In genomic region chr17:13874817-13875216, GRCh38 we compare ENCODE assay signal across 31 cellular contexts.
"Had no signal": no experiment of that assay in that cellular context is flagged by ENCODE, and none has a peak within 500 bp of the region (broad histone marks: within the 10 kb centered on the region; RNA-seq: fewer than 3 reads in every experiment).

No MANE protein-coding gene starts in this region.

- H3K27ac ChIP-seq: adrenal gland, PC-9, RWPE1 had no signal

- ATAC-seq: activated CD4-positive, alpha-beta T cell treated with anti-CD3 and anti-CD28 coated beads for 36 hours; activated CD4-positive, CD25-positive, alpha-beta regulatory T cell treated with anti-CD3 and anti-CD28 coated beads, Interleukin-2, amount 50 U/mL, for 24 hours; activated CD8-positive, alpha-beta T cell treated with anti-CD3 and anti-CD28 coated beads, Interleukin-2, amount 10 ng/mL, durations not matched to agents 7 days and 5 days; activated naive CD4-positive, alpha-beta T cell treated with anti-CD3 and anti-CD28 coated beads, Interleukin-2, amount 50 U/mL, for 72 hours; activated T-cell treated with anti-CD3 and anti-CD28 coated beads, Interleukin-2, amount 50 U/mL, for 4 hours; K562; Right ventricle myocardium inferior; SK-N-SH treated with all-trans-retinoic acid at 6 μM for 48 hours; WTC11 had no signal

- H3K4me2 ChIP-seq: PC-9 had no signal

- H3K9me3 ChIP-seq: adrenal gland, MG63 had no signal

- H3K36me3 ChIP-seq: adrenal gland, MG63 had no signal

- H3K4me3 ChIP-seq: adrenal gland, K562, MG63, PC-9 had no signal

- H3K4me1 ChIP-seq: adrenal gland had no signal

- H3K27me3 ChIP-seq: adrenal gland, MG63 had no signal

- DNase-seq: activated CD4-positive, alpha-beta T cell treated with anti-CD3 and anti-CD28 coated beads for 36 hours; activated CD4-positive, alpha-beta T cell treated with anti-CD3 and anti-CD28 coated beads, Interleukin-2, amount 10 ng/mL, durations not matched to agents 7 days and 5 days; activated CD4-positive, alpha-beta T cell treated with anti-CD3 and anti-CD28 coated beads, Interleukin-2, amount 50 U/mL, for 48 hours; activated CD8-positive, alpha-beta memory T cell treated with anti-CD3 and anti-CD28 coated beads, Interleukin-2, amount 50 U/mL, for 4 hours; activated CD8-positive, alpha-beta T cell treated with anti-CD3 and anti-CD28 coated beads, Interleukin-2, amount 10 ng/mL, durations not matched to agents 7 days and 5 days; activated gamma-delta T cell treated with Interleukin-2 at 50 U/mL for 16 hours; activated naive CD4-positive, alpha-beta T cell treated with anti-CD3 and anti-CD28 coated beads for 36 hours; activated T-cell treated with anti-CD3 and anti-CD28 coated beads for 4 hours; activated T-cell treated with anti-CD3 and anti-CD28 coated beads, Interleukin-2, amount 50 U/mL, for 4 hours; adrenal gland; caudate nucleus; cerebellar nuclear complex; Kasumi-1; MG63; NCI-H1092; NCI-H1436 treated with DMSO at 0.1 percent for 48 hours; NCI-H1694 treated with DMSO at 0.1 percent for 48 hours; NCI-H2029; NCI-H345; NCI-H526; NCI-H748 treated with DMSO at 0.1 percent for 48 hours; NK-92 treated with Interleukin-12 subunit alpha and Interleukin-12 subunit beta, amount 100 ng/mL, for 24 hours; PC-9; SIG-M5 had no signal
